17 cellular contexts compared by ENCODE assay signal in genomic region chr17:74340470-74341023, GRCh38. TPM values are rescaled to one million over a fixed set of nuclear protein-coding genes. Genes with fewer than 3 reads are reported as not detected.
A peak's percentile ranks its signal among the peaks of the same experiment; 100 is the strongest.
DNase-seq lines count a peak whose midpoint lies in the region; ATAC-seq and TF ChIP-seq lines count a peak whose summit lies in the region.
"Had no signal": no experiment of that assay in that cellular context is flagged by ENCODE, and none has a peak within 500 bp of the region (broad histone marks: within the 10 kb centered on the region; RNA-seq: fewer than 3 reads in every experiment).

No MANE protein-coding gene starts in this region.

- H3K27me3 ChIP-seq in PC-3 (ENCODE audit: low read length) (peaks cover 34% of the 10 kb centered on the region), brain microvascular endothelial cell (replicated peaks) (no peaks in the 10 kb centered on the region)

- peaks cover 3% of the 10 kb centered on the region; the same call in 1 of the 2 replicates for H3K4me1 ChIP-seq in PC-3 (ENCODE audit: insufficient read depth, low read length)

- DNase-seq in NCI-H82 (lab: John Stamatoyannopoulos, UW), result peak; percentile 25
- no peak for DNase-seq in NCI-H82 treated with DMSO at 0.1 percent for 48 hours (lab: John Stamatoyannopoulos, UW; ENCODE audit: unreplicated experiment)
- DNase-seq in PC-3, result no peak
- DNase-seq in inferior parietal cortex (ENCODE audit: extremely low spot score), result peak; percentile 27
- no peak for DNase-seq in NCI-H2196 (lab: John Stamatoyannopoulos, UW; ENCODE audit: unreplicated experiment)
- DNase-seq in NOMO-1 (lab: John Stamatoyannopoulos, UW; ENCODE audit: unreplicated experiment in 2 of 2), result no peak
- no peak for DNase-seq in brain microvascular endothelial cell
- DNase-seq: activated CD8-positive, alpha-beta memory T cell treated with anti-CD3 and anti-CD28 coated beads, Interleukin-2, amount 50 U/mL, for 48 hours; foreskin melanocyte; HFFc6; NCI-H187 treated with DMSO at 0.1 percent for 48 hours; T-cell had no signal

- POLR2A ChIA-PET in PC-3 (lab: Charles Lee; ENCODE audit: unreplicated experiment), result no interaction called here

- no peaks in the 10 kb centered on the region for H3K79me2 ChIP-seq in PC-3 (ENCODE audit: low read length)

- ATAC-seq in PC-3, result peak; percentile 34; the same call in 1 of the 2 replicates
- ATAC-seq: T-cell had no signal

- in situ Hi-C loops in brain microvascular endothelial cell (cut with HindIII; ENCODE audit: low pct_ligation_motif_present, low sequenced_read_pairs), result no loop called here

- no peak overlapping the region for H3K27ac ChIP-seq in PC-3 (ENCODE audit: low read length)
- H3K27ac ChIP-seq in temporal lobe (ENCODE audit: low read depth, low read length), result peak overlapping the region; percentile 98
- H3K27ac ChIP-seq in brain microvascular endothelial cell, result no peak overlapping the region
- H3K27ac ChIP-seq: skin epidermis had no signal

- no peak overlapping the region for H2AFZ ChIP-seq in PC-3 (ENCODE audit: low read length)

- H3K36me3 ChIP-seq in PC-3 (ENCODE audit: low read depth, low read length) (no peaks in the 10 kb centered on the region), brain microvascular endothelial cell (replicated peaks) (no peaks in the 10 kb centered on the region)

- TF ChIP-seq CTCF in PC-3 (conservative IDR thresholded peaks at IDR 0.05; ENCODE audit: low read depth, low read length) (no peak), brain microvascular endothelial cell (IDR thresholded peaks at IDR 0.05; ENCODE audit: low read depth, low read length, missing control alignments) (no peak)

- no peaks in the 10 kb centered on the region for H3K9me3 ChIP-seq in PC-3 (ENCODE audit: low read length)

- intact Hi-C loops in PC-3 (cut with micrococcal nuclease), result no loop called here

- no peaks in the 10 kb centered on the region for H3F3A ChIP-seq in PC-3 (ENCODE audit: low read length, unreplicated experiment)

- CTCF ChIA-PET in PC-3 (lab: Charles Lee), result no interaction called here

- no peaks in the 10 kb centered on the region for H4K20me1 ChIP-seq in PC-3 (ENCODE audit: low read length)

- no peaks in the 10 kb centered on the region for H3K9me2 ChIP-seq in PC-3 (replicated peaks; ENCODE audit: low read length)

- H3K4me3 ChIP-seq in PC-3 (ENCODE audit: low read length) (no peak overlapping the region), brain microvascular endothelial cell (ENCODE audit: low read depth, low read length) (no peak overlapping the region)
- H3K4me3 ChIP-seq: skin epidermis had no signal

- BruUV-seq in PC-3 (replicated peaks; lab: Mats Ljungman, UMichigan), result no TSS peak

- H3K4me2 ChIP-seq in PC-3 (ENCODE audit: low read length), result no peak overlapping the region

- H3K9ac ChIP-seq in PC-3 (ENCODE audit: low read length), result no peak overlapping the region

RNA-seq across cellular contexts. Expression of gene KIF19, which starts 14.5 kb away (rescaled TPM):
- total RNA-seq in PC-3 (2014; rRNA removed) (not detected in 2 replicates), temporal lobe (under 0.01 TPM)
- total RNA-seq: bronchial epithelial cell, HFFc6, OCI-LY7 had no signal

RNA-seq across cellular contexts. Expression of gene BTBD17, which starts 21.1 kb away (rescaled TPM):
- not detected in 2 replicates for total RNA-seq in PC-3 (2014; rRNA removed)
- 4.4 TPM for total RNA-seq in temporal lobe
- total RNA-seq: bronchial epithelial cell, HFFc6, mesenteric fat pad, OCI-LY7 had no signal

RNA-seq across cellular contexts. Expression of gene GPR142, which starts 26.8 kb away (rescaled TPM):
- total RNA-seq in PC-3 (2014; rRNA removed), result not detected in 2 replicates
- not detected for total RNA-seq in temporal lobe
- total RNA-seq: bronchial epithelial cell, HFFc6, mesenteric fat pad, OCI-LY7, T-cell had no signal

Comparison
In these comparisons a context has a peak if more than half of its experiments do, and no peak if none do; other contexts are left out.
1. DNase-seq: peak in NCI-H82 (single experiment) and inferior parietal cortex (single experiment); none in NCI-H82 treated with DMSO at 0.1 percent for 48 hours (single experiment), PC-3 (single experiment), NCI-H2196 (single experiment), NOMO-1 (0 of 2) and brain microvascular endothelial cell (single experiment).